Comparison of ENCODE assay signal across 10 cellular contexts in the genomic region with DNA sequence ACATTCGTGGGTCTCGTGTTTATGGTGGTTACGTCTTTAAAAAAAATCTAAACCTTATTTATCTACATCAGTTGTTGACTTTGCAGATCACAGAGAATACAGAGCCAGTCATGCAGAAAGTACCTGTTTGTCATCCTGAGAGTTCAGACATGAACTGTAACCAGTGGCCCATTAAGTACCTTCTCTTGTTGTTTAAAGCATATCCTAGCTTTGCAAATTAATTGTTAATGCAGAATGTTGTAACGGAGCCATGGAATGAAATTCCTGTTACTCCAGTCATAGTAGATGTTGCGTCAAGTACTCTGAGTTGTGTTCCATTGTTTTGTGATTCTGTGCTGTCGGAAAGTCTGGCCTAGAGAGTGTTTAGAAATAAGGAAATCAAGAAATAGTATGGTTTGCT.
DNase-seq lines count a peak whose midpoint lies in the region; ATAC-seq and TF ChIP-seq lines count a peak whose summit lies in the region.
"Had no signal": no experiment of that assay in that cellular context is flagged by ENCODE, and none has a peak within 500 bp of the region (broad histone marks: within the 10 kb centered on the region; RNA-seq: fewer than 3 reads in every experiment).

No MANE protein-coding gene starts in this region.

- H3K27ac Mint-ChIP-seq in GM23338: peak overlapping the region; percentile 34
- H3K27ac Mint-ChIP-seq in activated naive CD4-positive, alpha-beta T cell treated with anti-CD3 and anti-CD28 coated beads for 36 hours: no peak overlapping the region

- POLR2A ChIA-PET in OCI-LY7 (lab: Charles Lee): interaction anchor here (0.6 kb wide), 1 partner anchor 23 kb away, joined by 3 read pairs; no protein-coding TSS in a partner anchor

- BruUV-seq in OCI-LY7 (replicated peaks; lab: Mats Ljungman, UMichigan): no TSS peak

- H3K4me2 ChIP-seq in GM23338 (0 out of 2 replicates have a peak overlapping the region, but pooled peaks have one; percentile 9), OCI-LY7 (ENCODE audit: low read length) (no peak overlapping the region)

- H3K27ac ChIP-seq in GM23338 (ENCODE audit: low read depth): no peak overlapping the region
- no peak overlapping the region for H3K27ac ChIP-seq in OCI-LY7 (ENCODE audit: low read depth, low read length, poor library complexity, severe bottlenecking)

- H3K36me3 ChIP-seq in GM23338 (ENCODE audit: insufficient read depth) (no peaks in the 10 kb centered on the region), OCI-LY7 (ENCODE audit: insufficient read depth, low read length) (no peaks in the 10 kb centered on the region)

- H3K9me3 Mint-ChIP-seq in GM23338: no peaks in the 10 kb centered on the region
- H3K9me3 Mint-ChIP-seq in activated naive CD4-positive, alpha-beta T cell treated with anti-CD3 and anti-CD28 coated beads for 36 hours: peaks cover 2% of the 10 kb centered on the region

- H4K20me1 ChIP-seq in GM23338 (replicated peaks; ENCODE audit: insufficient read depth) (no peaks in the 10 kb centered on the region), OCI-LY7 (ENCODE audit: insufficient read depth, low read length) (no peaks in the 10 kb centered on the region)

- H3K36me3 Mint-ChIP-seq in GM23338 (ENCODE audit: low read depth): no peaks in the 10 kb centered on the region; the same call in 2 of the 3 replicates
- H3K36me3 Mint-ChIP-seq in activated naive CD4-positive, alpha-beta T cell treated with anti-CD3 and anti-CD28 coated beads for 36 hours (ENCODE audit: low read depth): no peaks in the 10 kb centered on the region

- no peaks in the 10 kb centered on the region for H3K79me2 ChIP-seq in GM23338 (replicated peaks; ENCODE audit: insufficient read depth)
- H3K79me2 ChIP-seq in OCI-LY7 (ENCODE audit: insufficient read depth, low read depth, low read length): no peaks in the 10 kb centered on the region

- intact Hi-C loops in OCI-LY7 (cut with micrococcal nuclease; ENCODE audit: unreplicated experiment): no loop called here
- intact Hi-C loops in activated naive CD4-positive, alpha-beta T cell treated with anti-CD3 and anti-CD28 coated beads for 36 hours (cut with micrococcal nuclease): no loop called here

- H3K4me3 ChIP-seq in GM23338 (no peak overlapping the region), OCI-LY7 (ENCODE audit: low read depth, low read length, poor library complexity, severe bottlenecking) (no peak overlapping the region)

- ATAC-seq in GM23338 (no peak), HG03521 (IDR thresholded peaks at IDR 0.05; ENCODE audit: unreplicated experiment) (no peak)

- DNase-seq in AG08396 (ENCODE audit: low spot score): peak; percentile 36
- DNase-seq in GM23338 (ENCODE audit: low spot score): peak; percentile 17
- no peak for DNase-seq in OCI-LY7 (ENCODE audit: low spot score)
- DNase-seq in glomerular visceral epithelial cell (ENCODE audit: extremely low spot score): peak; percentile 51
- no peak for DNase-seq in activated naive CD4-positive, alpha-beta T cell treated with anti-CD3 and anti-CD28 coated beads for 36 hours
- no peak for DNase-seq in activated CD8-positive, alpha-beta memory T cell treated with anti-CD3 and anti-CD28 coated beads, Interleukin-2, amount 50 U/mL, for 48 hours
- DNase-seq in NCI-H1092 treated with DMSO at 0.1 percent for 48 hours (lab: John Stamatoyannopoulos, UW): no peak
- DNase-seq: activated CD4-positive, CD25-positive, alpha-beta regulatory T cell; substantia nigra had no signal

- no peaks in the 10 kb centered on the region for H3K9me3 ChIP-seq in OCI-LY7 (ENCODE audit: low read length)

- peaks cover 6% of the 10 kb centered on the region; the same call in 2 of the 3 replicates for H3K4me1 Mint-ChIP-seq in GM23338
- H3K4me1 Mint-ChIP-seq in activated naive CD4-positive, alpha-beta T cell treated with anti-CD3 and anti-CD28 coated beads for 36 hours (ENCODE audit: low read depth): no peaks in the 10 kb centered on the region

- H2AFZ ChIP-seq in GM23338 (no peak overlapping the region), OCI-LY7 (ENCODE audit: low read length) (0 out of 2 replicates have a peak overlapping the region, but pooled peaks have one; percentile 3)

- CTCF ChIA-PET in OCI-LY7 (lab: Charles Lee; ENCODE audit: unreplicated experiment): no interaction called here
- CTCF ChIA-PET in activated naive CD4-positive, alpha-beta T cell treated with anti-CD3 and anti-CD28 coated beads for 36 hours (lab: Charles Lee): no interaction called here

- no peak overlapping the region for H3K4me3 Mint-ChIP-seq in GM23338
- no peak overlapping the region for H3K4me3 Mint-ChIP-seq in activated naive CD4-positive, alpha-beta T cell treated with anti-CD3 and anti-CD28 coated beads for 36 hours

- H3K9me2 ChIP-seq in GM23338 (ENCODE audit: insufficient read depth): no peaks in the 10 kb centered on the region; the same call in 1 of the 2 replicates
- no peaks in the 10 kb centered on the region for H3K9me2 ChIP-seq in OCI-LY7 (ENCODE audit: insufficient read depth, low read length)

- no peaks in the 10 kb centered on the region for H3K27me3 Mint-ChIP-seq in GM23338 (ENCODE audit: insufficient read depth, low read depth, poor library complexity)
- H3K27me3 Mint-ChIP-seq in activated naive CD4-positive, alpha-beta T cell treated with anti-CD3 and anti-CD28 coated beads for 36 hours (ENCODE audit: low read depth): no peaks in the 10 kb centered on the region

- TF ChIP-seq CTCF in GM23338 (conservative IDR thresholded peaks at IDR 0.05; ENCODE audit: low read depth in 2 of 2): no peak
- no peak for TF ChIP-seq CTCF in OCI-LY7 (conservative IDR thresholded peaks at IDR 0.05; ENCODE audit: low read length)

- H3K4me1 ChIP-seq in GM23338 (ENCODE audit: insufficient read depth) (peaks cover 8% of the 10 kb centered on the region; the same call in 1 of the 2 replicates), OCI-LY7 (ENCODE audit: insufficient read depth, low read length, poor library complexity, severe bottlenecking) (no peaks in the 10 kb centered on the region)

- H3F3A ChIP-seq in GM23338 (replicated peaks; ENCODE audit: low read depth): no peaks in the 10 kb centered on the region

- no peaks in the 10 kb centered on the region for H3K27me3 ChIP-seq in GM23338 (ENCODE audit: insufficient read depth)

TF ChIP-seq in GM23338, 12 proteins besides CTCF, POLR2A, EP300 and RAD21 (continues in another document):
- TF ChIP-seq, protein P1, sequence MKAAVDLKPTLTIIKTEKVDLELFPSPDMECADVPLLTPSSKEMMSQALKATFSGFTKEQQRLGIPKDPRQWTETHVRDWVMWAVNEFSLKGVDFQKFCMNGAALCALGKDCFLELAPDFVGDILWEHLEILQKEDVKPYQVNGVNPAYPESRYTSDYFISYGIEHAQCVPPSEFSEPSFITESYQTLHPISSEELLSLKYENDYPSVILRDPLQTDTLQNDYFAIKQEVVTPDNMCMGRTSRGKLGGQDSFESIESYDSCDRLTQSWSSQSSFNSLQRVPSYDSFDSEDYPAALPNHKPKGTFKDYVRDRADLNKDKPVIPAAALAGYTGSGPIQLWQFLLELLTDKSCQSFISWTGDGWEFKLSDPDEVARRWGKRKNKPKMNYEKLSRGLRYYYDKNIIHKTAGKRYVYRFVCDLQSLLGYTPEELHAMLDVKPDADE (IDR thresholded peaks at IDR 0.05): no peak

Comparison
In these comparisons a context has a peak if more than half of its experiments do, and no peak if none do; other contexts are left out.
1. DNase-seq: peak in AG08396 (single experiment), GM23338 (single experiment) and glomerular visceral epithelial cell (single experiment); none in OCI-LY7 (single experiment), activated naive CD4-positive, alpha-beta T cell treated with anti-CD3 and anti-CD28 coated beads for 36 hours (single experiment), activated CD8-positive, alpha-beta memory T cell treated with anti-CD3 and anti-CD28 coated beads, Interleukin-2, amount 50 U/mL, for 48 hours (single experiment) and NCI-H1092 treated with DMSO at 0.1 percent for 48 hours (single experiment).